8 cellular contexts compared by ENCODE assay signal in genomic region chr21:42513985-42514882, GRCh38. TPM values are rescaled to one million over a fixed set of nuclear protein-coding genes. Genes with fewer than 3 reads are reported as not detected.
DNase-seq lines count a peak whose midpoint lies in the region; ATAC-seq and TF ChIP-seq lines count a peak whose summit lies in the region.

No MANE protein-coding gene starts in this region.

- ATAC-seq in left colon (peak; percentile 78), GM19328 (IDR thresholded peaks at IDR 0.05; ENCODE audit: unreplicated experiment) (no peak)

- no peaks in the 10 kb centered on the region for H3K9me3 ChIP-seq in breast epithelium

- H3K36me3 ChIP-seq in breast epithelium = no peaks in the 10 kb centered on the region

- DNase-seq in NCI-H82 (lab: John Stamatoyannopoulos, UW) (peak; percentile 68), NCI-H82 treated with DMSO at 0.1 percent for 48 hours (lab: John Stamatoyannopoulos, UW; ENCODE audit: unreplicated experiment) (no peak), HL-60 (ENCODE audit: low read depth in 1 of 2, low spot score in 1 of 2) (peak; percentile 25 to 28), T-helper 9 cell (peak; percentile 48), breast epithelium (ENCODE audit: low spot score in 2 of 2) (peak in 1 of 2 donors; percentile 40), left colon (peak in 1 of 2 donors; percentile 82)
- DNase-seq in stimulated activated CD4-positive, alpha-beta T cell treated with anti-CD3 and anti-CD28 coated beads, TNF-alpha, amount 100 ng/mL, for 1 hour (ENCODE audit: low read depth in 3 of 3, low spot score in 1 of 3) = peak; percentile 30 to 59 (median 38)

- peak overlapping the region; percentile 76 for H3K4me3 ChIP-seq in HL-60 (replicated peaks; ENCODE audit: insufficient read depth, low read length)
- H3K4me3 ChIP-seq in breast epithelium = peak overlapping the region; percentile 77 to 82 (median 82)

- intact Hi-C loops in breast epithelium (cut with DNase I; ENCODE audit: low total_unique reads) = no loop called here
- intact Hi-C loops in left colon (cut with DNase I, micrococcal nuclease) = no loop called here

- TF ChIP-seq POLR2A in breast epithelium (IDR thresholded peaks at IDR 0.05) = no peak

- H3K4me1 ChIP-seq in breast epithelium = peaks cover 6 to 18% of the 10 kb centered on the region in 2 donors

- H3K27me3 ChIP-seq in HL-60 (ENCODE audit: insufficient read depth, poor library complexity, severe bottlenecking) = no peaks in the 10 kb centered on the region
- H3K27me3 ChIP-seq in breast epithelium = no peaks in the 10 kb centered on the region

- H3K27ac ChIP-seq in HL-60 (replicated peaks) (peak overlapping the region; percentile 26; the same call in 1 of the 2 replicates), breast epithelium (peak overlapping the region; percentile 83 to 86)

- no peak for TF ChIP-seq CTCF in HL-60 (IDR thresholded peaks at IDR 0.05; ENCODE audit: insufficient read depth, low read length)
- no peak for TF ChIP-seq CTCF in breast epithelium (IDR thresholded peaks at IDR 0.05)

RNA-seq across cellular contexts. Expression of gene SLC37A1, which starts 0.6 kb away (rescaled TPM):
- total RNA-seq in breast epithelium = 10 to 100 TPM in 2 of 3 donors, 1 to 10 TPM in 1; 7.5 to 18.4 (median 18.4) TPM
- total RNA-seq in left colon = 100 to 1,000 TPM in 1 of 2 donors, 10 to 100 TPM in 1; 63.5 to 171 TPM

RNA-seq across cellular contexts. Expression of gene RSPH1, which starts 18.2 kb away (rescaled TPM):
- 1 to 10 TPM in 1 of 3 donors, under 1 TPM in 2; 0.48 to 2.3 (median 0.88) TPM for total RNA-seq in breast epithelium
- total RNA-seq in left colon = 1 to 10 TPM; 3.3 to 7.4 TPM
